In the genomic region with DNA sequence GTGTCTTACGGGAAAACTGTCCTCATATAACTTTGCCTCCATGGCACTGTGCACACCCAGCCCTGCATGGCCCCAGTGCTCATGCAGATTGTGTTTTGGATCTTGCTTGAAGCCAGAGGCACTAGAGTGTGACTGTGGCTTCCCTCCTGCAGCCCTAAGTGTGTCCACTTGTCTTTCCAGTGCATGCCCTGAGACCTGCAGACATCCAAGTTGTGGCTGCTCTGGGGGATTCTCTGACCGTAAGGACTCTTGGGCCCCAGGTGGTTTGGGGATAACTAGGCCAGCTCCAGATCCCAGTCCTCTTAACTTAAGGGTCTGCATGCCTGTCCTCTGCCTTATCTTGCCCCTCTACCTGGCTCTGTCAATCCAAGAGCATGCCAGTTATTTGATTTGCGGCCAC, we compare ENCODE assay signal across 27 cellular contexts.
"Had no signal": no experiment of that assay in that cellular context is flagged by ENCODE, and none has a peak within 500 bp of the region (broad histone marks: within the 10 kb centered on the region; RNA-seq: fewer than 3 reads in every experiment).

No MANE protein-coding gene starts in this region.

- ATAC-seq: effector memory CD8-positive, alpha-beta T cell; gastrocnemius medialis; left cardiac atrium; left ventricle myocardium superior; sciatic nerve; T-cell had no signal

- H3K9me3 ChIP-seq: colonic mucosa, gastrocnemius medialis, ovary, prostate gland, suprapubic skin, tibial nerve had no signal

- FAIRE-seq: islet of Langerhans, small intestine, urothelium cell line had no signal

- H3K4me3 Mint-ChIP-seq: activated CD4-positive, alpha-beta memory T cell treated with anti-CD3 and anti-CD28 coated beads, Interleukin-2, amount 10 ng/mL, durations not matched to agents 7 days and 5 days; activated CD4-positive, alpha-beta T cell treated with anti-CD3 and anti-CD28 coated beads, Interleukin-2, amount 10 ng/mL, durations not matched to agents 24 days and 14 days; activated naive CD4-positive, alpha-beta T cell treated with anti-CD3 and anti-CD28 coated beads, Interleukin-2, amount 50 U/mL, for 24 hours; activated T-cell treated with anti-CD3 and anti-CD28 coated beads, Interleukin-2, amount 50 U/mL, for 24 hours; effector memory CD8-positive, alpha-beta T cell; mesothelial cell of epicardium; naive B cell; nephron progenitor cell; T-cell had no signal

- H3K4me1 ChIP-seq: colonic mucosa had no signal

- H3K27ac Mint-ChIP-seq: activated CD4-positive, alpha-beta memory T cell treated with anti-CD3 and anti-CD28 coated beads, Interleukin-2, amount 10 ng/mL, durations not matched to agents 7 days and 5 days; activated CD4-positive, alpha-beta T cell treated with anti-CD3 and anti-CD28 coated beads, Interleukin-2, amount 10 ng/mL, durations not matched to agents 24 days and 14 days; activated naive CD4-positive, alpha-beta T cell treated with anti-CD3 and anti-CD28 coated beads, Interleukin-2, amount 50 U/mL, for 24 hours; activated T-cell treated with anti-CD3 and anti-CD28 coated beads, Interleukin-2, amount 50 U/mL, for 24 hours; effector memory CD8-positive, alpha-beta T cell; mesothelial cell of epicardium; nephron progenitor cell; T-cell had no signal

- H3K27me3 ChIP-seq: colonic mucosa, gastrocnemius medialis, ovary, suprapubic skin, tibial nerve had no signal

- DNase-seq: activated CD4-positive, alpha-beta memory T cell treated with anti-CD3 and anti-CD28 coated beads, Interleukin-2, amount 10 ng/mL, durations not matched to agents 7 days and 5 days; activated CD4-positive, alpha-beta T cell treated with anti-CD3 and anti-CD28 coated beads, Interleukin-2, amount 10 ng/mL, durations not matched to agents 24 days and 14 days; activated CD8-positive, alpha-beta memory T cell treated with anti-CD3 and anti-CD28 coated beads, Interleukin-2, amount 50 U/mL, for 48 hours; activated T-cell treated with anti-CD3 and anti-CD28 coated beads, Interleukin-2, amount 50 U/mL, for 24 hours; colonic mucosa; effector memory CD8-positive, alpha-beta T cell; erythroblast; glutamatergic neuron; left cardiac atrium; left ventricle myocardium superior; naive B cell; nephron progenitor cell; ovary; retina; small intestine; stimulated activated CD4-positive, alpha-beta T cell treated with anti-CD3 and anti-CD28 coated beads, Interleukin-2, amount 100 ng/mL, for 24 hours; stimulated activated naive CD4-positive, alpha-beta T cell had no signal

- H3K36me3 Mint-ChIP-seq: activated naive CD4-positive, alpha-beta T cell treated with anti-CD3 and anti-CD28 coated beads, Interleukin-2, amount 50 U/mL, for 24 hours; mesothelial cell of epicardium; naive B cell; T-cell had no signal

- H3K27me3 Mint-ChIP-seq: activated CD4-positive, alpha-beta memory T cell treated with anti-CD3 and anti-CD28 coated beads, Interleukin-2, amount 10 ng/mL, durations not matched to agents 7 days and 5 days; activated CD4-positive, alpha-beta T cell treated with anti-CD3 and anti-CD28 coated beads, Interleukin-2, amount 10 ng/mL, durations not matched to agents 24 days and 14 days; activated naive CD4-positive, alpha-beta T cell treated with anti-CD3 and anti-CD28 coated beads, Interleukin-2, amount 50 U/mL, for 24 hours; activated T-cell treated with anti-CD3 and anti-CD28 coated beads, Interleukin-2, amount 50 U/mL, for 24 hours had no signal

- H3K9me3 Mint-ChIP-seq: activated CD4-positive, alpha-beta memory T cell treated with anti-CD3 and anti-CD28 coated beads, Interleukin-2, amount 10 ng/mL, durations not matched to agents 7 days and 5 days; activated CD4-positive, alpha-beta T cell treated with anti-CD3 and anti-CD28 coated beads, Interleukin-2, amount 10 ng/mL, durations not matched to agents 24 days and 14 days; activated naive CD4-positive, alpha-beta T cell treated with anti-CD3 and anti-CD28 coated beads, Interleukin-2, amount 50 U/mL, for 24 hours; activated T-cell treated with anti-CD3 and anti-CD28 coated beads, Interleukin-2, amount 50 U/mL, for 24 hours; effector memory CD8-positive, alpha-beta T cell; mesothelial cell of epicardium; naive B cell; nephron progenitor cell; T-cell had no signal

- H3K36me3 ChIP-seq: colonic mucosa, gastrocnemius medialis, ovary, prostate gland, suprapubic skin, tibial nerve had no signal

- H3K27ac ChIP-seq: colonic mucosa, gastrocnemius medialis, ovary, prostate gland, suprapubic skin, tibial nerve had no signal

- H3K4me3 ChIP-seq: colonic mucosa, gastrocnemius medialis, ovary, prostate gland, suprapubic skin, tibial nerve had no signal
